Comparison of ENCODE assay signal across 9 cellular contexts in the genomic region with DNA sequence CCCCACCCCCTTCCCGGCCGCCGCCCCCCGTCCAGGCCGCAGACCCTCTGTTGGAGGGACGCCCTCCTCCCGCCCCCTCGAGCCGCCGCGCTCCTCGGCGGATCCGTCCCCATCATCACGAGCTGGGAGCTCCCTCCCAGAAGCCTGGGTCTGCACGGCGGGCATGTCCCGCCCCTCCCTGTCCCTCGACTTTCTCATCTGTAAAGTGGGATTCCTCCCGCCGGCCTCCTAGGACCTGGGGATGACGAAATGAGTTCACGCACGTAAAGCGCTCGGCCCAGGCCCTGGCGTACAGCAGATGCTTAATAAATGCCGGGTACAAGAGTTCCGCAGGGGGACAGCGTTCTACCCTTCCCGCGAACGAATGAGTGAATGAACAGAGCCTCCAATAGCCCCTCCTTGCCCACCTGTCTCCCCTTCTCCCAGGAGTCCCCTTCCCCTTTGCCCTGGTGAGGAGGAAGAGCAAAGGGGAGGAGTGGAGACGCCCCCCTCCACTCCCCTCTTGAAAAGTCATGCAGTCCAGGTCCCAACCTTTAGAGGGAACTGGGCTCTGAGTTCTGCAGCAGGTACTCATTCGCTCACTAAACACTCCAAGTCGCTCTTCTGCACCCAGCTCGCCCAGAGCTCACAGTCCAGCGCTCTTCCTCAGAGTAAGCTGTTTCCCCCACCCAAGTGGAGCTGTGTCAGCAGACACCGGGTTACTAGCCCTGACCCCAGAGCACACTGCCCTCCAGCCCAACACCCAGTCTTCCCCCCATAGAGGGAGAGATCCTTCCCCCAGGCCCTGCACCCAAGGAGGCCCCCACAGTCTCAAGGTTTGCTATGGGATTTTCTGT. TPM values are rescaled to one million over a fixed set of nuclear protein-coding genes. Genes with fewer than 3 reads are reported as not detected.
A peak's percentile ranks its signal among the peaks of the same experiment; 100 is the strongest.
DNase-seq lines count a peak whose midpoint lies in the region; ATAC-seq and TF ChIP-seq lines count a peak whose summit lies in the region.
"Had no signal": no experiment of that assay in that cellular context is flagged by ENCODE, and none has a peak within 500 bp of the region (broad histone marks: within the 10 kb centered on the region; RNA-seq: fewer than 3 reads in every experiment).

No MANE protein-coding gene starts in this region.

- POLR2A ChIA-PET in T-cell (lab: Charles Lee) = no interaction called here

- H3K4me1 Mint-ChIP-seq in Calu3 (ENCODE audit: low read depth, unreplicated experiment) (peaks cover 25% of the 10 kb centered on the region), T-cell (peaks cover 15 to 18% (median 15%) of the 10 kb centered on the region in 3 donors)

- intact Hi-C loops in Calu3 (cut with micrococcal nuclease; ENCODE audit: unreplicated experiment) = loop anchor here (10.0 kb wide), 1 partner anchor 138 kb away; no protein-coding TSS in a partner anchor
- intact Hi-C loops in prostate gland (cut with DNase I) = loop anchor here (10.0 kb wide), 1 partner anchor 398 kb away; no protein-coding TSS in a partner anchor

- peak overlapping the region; percentile 74 for H3K4me3 Mint-ChIP-seq in Calu3 (ENCODE audit: low read depth, unreplicated experiment)
- H3K4me3 Mint-ChIP-seq in T-cell = peak overlapping the region; percentile 73 to 86 (median 78)

- H3K27ac ChIP-seq in gastroesophageal sphincter = no peak overlapping the region
- no peak overlapping the region for H3K27ac ChIP-seq in prostate gland

- no peaks in the 10 kb centered on the region for H3K9me3 Mint-ChIP-seq in Calu3 (ENCODE audit: low read depth, unreplicated experiment)
- no peaks in the 10 kb centered on the region for H3K9me3 Mint-ChIP-seq in T-cell

- H3K36me3 Mint-ChIP-seq in Calu3 (ENCODE audit: insufficient read depth, unreplicated experiment) (peaks cover 17% of the 10 kb centered on the region), T-cell (no peaks in the 10 kb centered on the region)

- H3K27ac Mint-ChIP-seq in Calu3 (ENCODE audit: unreplicated experiment) (peak overlapping the region; percentile 57), T-cell (peak overlapping the region; percentile 48 to 57)

- CTCF ChIA-PET in Calu3 (lab: Charles Lee) (interaction anchor here (0.8 kb wide), 1 partner anchor 29 kb away, joined by 4 read pairs; no protein-coding TSS in a partner anchor), T-cell (lab: Charles Lee) (interaction anchor here in 1 of 2 donors (0.6 kb wide), 1 partner anchor 399 kb away, joined by 10 read pairs; no protein-coding TSS in a partner anchor)

- H3K4me3 ChIP-seq in gastroesophageal sphincter (peak overlapping the region in 1 of 2 donors; percentile 57), prostate gland (peak overlapping the region; percentile 39 to 44), BE2C (ENCODE audit: low read depth, low read length) (no peak overlapping the region)

- H3K36me3 ChIP-seq in gastroesophageal sphincter (no peaks in the 10 kb centered on the region), prostate gland (no peaks in the 10 kb centered on the region), BE2C (no peaks in the 10 kb centered on the region)

- ATAC-seq in T-cell (replicated peaks in 1 of 4) = peak; percentile 21 to 40 (median 26)
- ATAC-seq in gastroesophageal sphincter = peak; percentile 12
- ATAC-seq in HG02610 (IDR thresholded peaks at IDR 0.05; ENCODE audit: unreplicated experiment) = no peak

- BruUV-seq in Calu3 (replicated peaks; lab: Mats Ljungman, UMichigan) = no TSS peak

- H3K27me3 Mint-ChIP-seq in Calu3 (ENCODE audit: unreplicated experiment) = no peaks in the 10 kb centered on the region
- peaks cover 4 to 8% of the 10 kb centered on the region in 2 donors for H3K27me3 Mint-ChIP-seq in T-cell

- H3K4me1 ChIP-seq in gastroesophageal sphincter = peaks cover 0 to 22% (median 8%) of the 10 kb centered on the region in 3 donors
- H3K4me1 ChIP-seq in prostate gland (replicated peaks) = peaks cover 5% of the 10 kb centered on the region
- H3K4me1 ChIP-seq in BE2C = no peaks in the 10 kb centered on the region

- WGBS in gastroesophageal sphincter (ENCODE audit: low coverage in 1 of 2), 2 donors = 17 to 28% methylated on average over 3 of the region's 39 CpGs
- 20% methylated on average over 37 of the region's 39 CpGs for WGBS in prostate gland

- DNase-seq in Calu3 = no peak
- DNase-seq in T-cell = no peak
- DNase-seq in prostate gland (ENCODE audit: low spot score) = no peak
- no peak for DNase-seq in BE2C
- DNase-seq in SIG-M5 treated with dmso at 0.1 percent for 504 hours (lab: John Stamatoyannopoulos, UW; ENCODE audit: unreplicated experiment) = no peak
- no peak for DNase-seq in kidney glomerular epithelial cell (lab: John Stamatoyannopoulos, UW)
- DNase-seq: NCI-H524 treated with DMSO at 0.1 percent for 48 hours had no signal

- no peak for TF ChIP-seq EP300 in gastroesophageal sphincter (IDR thresholded peaks at IDR 0.05)

- TF ChIP-seq POLR2A in gastroesophageal sphincter (IDR thresholded peaks at IDR 0.05) (no peak), prostate gland (IDR thresholded peaks at IDR 0.05) (no peak)

- no peak for TF ChIP-seq CTCF in Calu3 (IDR thresholded peaks at IDR 0.05; ENCODE audit: unreplicated experiment)
- no peak for TF ChIP-seq CTCF in gastroesophageal sphincter (IDR thresholded peaks at IDR 0.05)
- TF ChIP-seq CTCF in prostate gland (IDR thresholded peaks at IDR 0.05) = no peak
- no peak for TF ChIP-seq CTCF in BE2C (IDR thresholded peaks at IDR 0.05; ENCODE audit: low read depth, low read length)

- H3K9me3 ChIP-seq in gastroesophageal sphincter (no peaks in the 10 kb centered on the region), prostate gland (no peaks in the 10 kb centered on the region), BE2C (no peaks in the 10 kb centered on the region)

- H3K27me3 ChIP-seq in gastroesophageal sphincter (peaks cover 48% of the 10 kb centered on the region), prostate gland (replicated peaks; ENCODE audit: insufficient read depth) (no peaks in the 10 kb centered on the region), BE2C (no peaks in the 10 kb centered on the region)

RNA-seq across cellular contexts. Expression of gene RAP1GAP, which starts 16.8 kb away (rescaled TPM):
- 23.8 and 26.8 TPM in 2 replicates for total RNA-seq in Calu3 (2022)
- total RNA-seq in T-cell = 1 to 10 TPM in 1 of 5 donors, under 1 TPM in 4; 0.18 to 1.0 (median 0.35) TPM
- total RNA-seq in gastroesophageal sphincter = 1 to 10 TPM in 1 of 4 donors, under 1 TPM in 1, not detected in 2; 0.12 to 2.3 TPM
- 10 to 100 TPM; 22.9 to 36.1 TPM for total RNA-seq in prostate gland
- polyA plus RNA-seq in BE2C (2012; ENCODE audit: insufficient read depth, insufficient read length, low read depth) = 7.0 TPM
